ENCODE assay signal across 9 cellular contexts in the genomic region with DNA sequence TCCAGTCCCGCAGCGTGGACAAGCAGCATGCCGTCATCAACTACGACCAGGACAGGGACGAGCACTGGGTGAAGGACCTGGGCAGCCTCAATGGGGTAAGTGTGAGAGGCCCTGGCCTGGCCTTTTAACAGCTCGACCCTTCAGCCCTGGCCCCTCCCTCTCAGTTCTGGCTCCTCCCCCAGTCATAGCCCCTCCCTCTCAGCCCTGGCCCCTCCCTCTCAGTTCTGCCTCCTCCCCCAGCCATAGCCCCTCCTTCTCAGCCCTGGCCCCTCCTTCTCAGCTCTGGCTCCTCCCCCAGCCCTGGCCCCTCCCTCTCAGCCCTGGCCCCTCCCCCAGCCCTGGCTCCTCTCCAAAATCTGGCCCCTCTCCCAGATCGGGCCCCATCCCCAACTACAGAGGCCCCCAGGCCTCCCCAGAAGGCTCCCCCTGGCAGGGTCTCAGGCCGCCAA. TPM values are rescaled to one million over a fixed set of nuclear protein-coding genes. Genes with fewer than 3 reads are reported as not detected.
A peak's percentile ranks its signal among the peaks of the same experiment; 100 is the strongest.
DNase-seq lines count a peak whose midpoint lies in the region; ATAC-seq lines count a peak whose summit lies in the region.
"Had no signal": no experiment of that assay in that cellular context is flagged by ENCODE, and none has a peak within 500 bp of the region (broad histone marks: within the 10 kb centered on the region; RNA-seq: fewer than 3 reads in every experiment).

No MANE protein-coding gene starts in this region.

- H3K79me2 ChIP-seq in Karpas-422 (ENCODE audit: low read length): no peaks in the 10 kb centered on the region

- H3K4me1 ChIP-seq in Karpas-422 (ENCODE audit: low read length): no peaks in the 10 kb centered on the region

- H3K27ac ChIP-seq in Karpas-422 (ENCODE audit: low read length): no peak overlapping the region
- H3K27ac ChIP-seq: thyroid gland had no signal

- H3K9me3 Mint-ChIP-seq in activated naive CD8-positive, alpha-beta T cell treated with anti-CD3 and anti-CD28 coated beads, Interleukin-2, amount 10 ng/mL, durations not matched to agents 7 days and 5 days: no peaks in the 10 kb centered on the region

- POLR2A ChIA-PET in activated naive CD8-positive, alpha-beta T cell treated with anti-CD3 and anti-CD28 coated beads, Interleukin-2, amount 10 ng/mL, durations not matched to agents 7 days and 5 days (lab: Charles Lee): no interaction called here

- H3K9me2 ChIP-seq in Karpas-422 (replicated peaks; ENCODE audit: insufficient read depth, low read length): no peaks in the 10 kb centered on the region

- no peaks in the 10 kb centered on the region for H3K27me3 Mint-ChIP-seq in activated naive CD8-positive, alpha-beta T cell treated with anti-CD3 and anti-CD28 coated beads, Interleukin-2, amount 10 ng/mL, durations not matched to agents 7 days and 5 days

- H3K9me3 ChIP-seq in Karpas-422 (ENCODE audit: low read length): no peaks in the 10 kb centered on the region; the same call in 1 of the 2 replicates
- H3K9me3 ChIP-seq: thyroid gland had no signal

- peak; percentile 38 for ATAC-seq in activated naive CD8-positive, alpha-beta T cell treated with anti-CD3 and anti-CD28 coated beads, Interleukin-2, amount 10 ng/mL, durations not matched to agents 7 days and 5 days (ENCODE audit: low read depth)
- ATAC-seq in HG03095 (IDR thresholded peaks at IDR 0.05; ENCODE audit: unreplicated experiment) (no peak), HG03196 (IDR thresholded peaks at IDR 0.05; ENCODE audit: unreplicated experiment) (no peak), HG02798 (IDR thresholded peaks at IDR 0.05; ENCODE audit: poor library complexity, unreplicated experiment) (no peak)

- H3K4me3 Mint-ChIP-seq in activated naive CD8-positive, alpha-beta T cell treated with anti-CD3 and anti-CD28 coated beads, Interleukin-2, amount 10 ng/mL, durations not matched to agents 7 days and 5 days: no peak overlapping the region

- no peak overlapping the region for H3K27ac Mint-ChIP-seq in activated naive CD8-positive, alpha-beta T cell treated with anti-CD3 and anti-CD28 coated beads, Interleukin-2, amount 10 ng/mL, durations not matched to agents 7 days and 5 days

- no peak overlapping the region for H3K4me2 ChIP-seq in Karpas-422 (ENCODE audit: low read depth, low read length, poor library complexity, severe bottlenecking)

- no peaks in the 10 kb centered on the region for H3K4me1 Mint-ChIP-seq in activated naive CD8-positive, alpha-beta T cell treated with anti-CD3 and anti-CD28 coated beads, Interleukin-2, amount 10 ng/mL, durations not matched to agents 7 days and 5 days

- H4K20me1 ChIP-seq in Karpas-422 (ENCODE audit: insufficient read depth, low read depth, low read length): peaks cover 25% of the 10 kb centered on the region; the same call in 1 of the 2 replicates

- H3K9ac ChIP-seq in Karpas-422 (ENCODE audit: low read length): no peak overlapping the region

- no peak overlapping the region for H2AFZ ChIP-seq in Karpas-422 (ENCODE audit: low read length)

- H3K4me3 ChIP-seq in Karpas-422 (ENCODE audit: low read length): no peak overlapping the region
- H3K4me3 ChIP-seq: thyroid gland had no signal

- no peaks in the 10 kb centered on the region for H3K36me3 Mint-ChIP-seq in activated naive CD8-positive, alpha-beta T cell treated with anti-CD3 and anti-CD28 coated beads, Interleukin-2, amount 10 ng/mL, durations not matched to agents 7 days and 5 days

- no peaks in the 10 kb centered on the region for H3K27me3 ChIP-seq in Karpas-422 (ENCODE audit: low read length)
- H3K27me3 ChIP-seq: thyroid gland had no signal

- no peaks in the 10 kb centered on the region for H3K36me3 ChIP-seq in Karpas-422 (ENCODE audit: insufficient read depth, low read length)

- DNase-seq in COLO829 (ENCODE audit: low spot score) (peak; percentile 72), Karpas-422 (peak; percentile 85), lung microvascular endothelial cell (ENCODE audit: low read depth in 2 of 2) (peak; percentile 63 to 68), NCI-H510A (lab: John Stamatoyannopoulos, UW) (no peak)
- peak; percentile 48 for DNase-seq in activated naive CD8-positive, alpha-beta T cell treated with anti-CD3 and anti-CD28 coated beads, Interleukin-2, amount 10 ng/mL, durations not matched to agents 7 days and 5 days

RNA-seq across cellular contexts. Expression of a gene that starts 11.2 kb away (rescaled TPM):
- 0.56 and 0.94 TPM in 2 replicates for total RNA-seq in Karpas-422 (2014; rRNA removed; shearing (Covaris generic); ENCODE audit: low replicate concordance)
- total RNA-seq in activated naive CD8-positive, alpha-beta T cell treated with anti-CD3 and anti-CD28 coated beads, Interleukin-2, amount 10 ng/mL, durations not matched to agents 7 days and 5 days: 1 to 10 TPM; 5.7 to 6.3 TPM
- total RNA-seq in lung microvascular endothelial cell: 2.8 and 5.0 TPM in 2 replicates

RNA-seq across cellular contexts. Expression of a gene that starts 48.4 kb away (rescaled TPM):
- total RNA-seq in Karpas-422 (2014; rRNA removed; shearing (Covaris generic); ENCODE audit: low replicate concordance): 146 and 265 TPM in 2 replicates
- total RNA-seq in activated naive CD8-positive, alpha-beta T cell treated with anti-CD3 and anti-CD28 coated beads, Interleukin-2, amount 10 ng/mL, durations not matched to agents 7 days and 5 days: under 1 TPM in 1 of 2 experiments, not detected in 1; 0.06 TPM
- total RNA-seq in lung microvascular endothelial cell: under 0.01 TPM in 1 of 2 replicates, not detected in the other

Comparison
In these comparisons a context has a peak if more than half of its experiments do, and no peak if none do; other contexts are left out.
1. RNA of a gene that starts 48.4 kb away (total RNA-seq): 146 to 265 TPM in Karpas-422; 0.06 TPM in activated naive CD8-positive, alpha-beta T cell treated with anti-CD3 and anti-CD28 coated beads, Interleukin-2, amount 10 ng/mL, durations not matched to agents 7 days and 5 days and under 0.01 TPM in lung microvascular endothelial cell; every median in the first group is over 100 times any median in the second.